In the genomic region with DNA sequence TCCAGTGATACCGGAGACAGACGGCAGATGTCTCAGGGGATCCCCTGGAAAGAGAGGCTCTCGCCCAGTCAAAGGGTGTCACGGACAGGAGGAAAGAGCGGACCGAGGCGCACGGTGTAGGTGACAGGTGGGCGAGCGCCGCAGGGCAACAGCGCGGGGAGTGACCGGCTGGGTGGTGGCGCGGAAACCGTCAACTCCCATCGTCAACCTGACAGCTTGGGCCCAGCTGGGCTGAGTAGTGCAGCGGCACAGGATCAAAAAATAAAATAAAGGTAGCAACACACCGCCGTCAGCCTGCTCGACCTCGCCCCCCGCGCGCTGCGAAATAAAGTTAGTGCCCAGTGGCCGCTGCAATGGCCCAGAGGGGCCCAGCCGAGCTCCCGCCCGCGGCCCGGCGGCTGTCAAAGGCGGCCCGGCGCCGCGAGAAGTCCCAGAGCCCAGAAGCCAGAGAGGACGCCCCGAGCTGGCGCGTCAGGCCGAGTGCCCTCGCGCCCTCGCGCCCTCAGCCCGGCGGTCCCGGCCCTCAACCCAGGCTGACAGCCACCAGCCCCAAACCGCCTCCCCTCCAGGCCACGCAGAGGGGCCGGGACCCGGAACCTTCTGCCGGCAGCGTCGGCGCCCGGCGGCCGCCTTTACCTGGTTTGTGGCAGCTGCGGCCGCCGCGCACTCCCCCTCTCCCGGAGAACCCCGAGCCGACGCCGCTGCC, we compare ENCODE assay signal across 1 cellular context.
TF ChIP-seq lines count a peak whose summit lies in the region.

Gene LYST, minus strand, starts transcription at position 700 of the 706 bp plus-strand sequence. CDS start 36,489 bp downstream, outside the sequence.

TF ChIP-seq in K562, 482 proteins besides CTCF, POLR2A, EP300 and RAD21 (continued from another document and continues in another):
- TF ChIP-seq, protein P1, sequence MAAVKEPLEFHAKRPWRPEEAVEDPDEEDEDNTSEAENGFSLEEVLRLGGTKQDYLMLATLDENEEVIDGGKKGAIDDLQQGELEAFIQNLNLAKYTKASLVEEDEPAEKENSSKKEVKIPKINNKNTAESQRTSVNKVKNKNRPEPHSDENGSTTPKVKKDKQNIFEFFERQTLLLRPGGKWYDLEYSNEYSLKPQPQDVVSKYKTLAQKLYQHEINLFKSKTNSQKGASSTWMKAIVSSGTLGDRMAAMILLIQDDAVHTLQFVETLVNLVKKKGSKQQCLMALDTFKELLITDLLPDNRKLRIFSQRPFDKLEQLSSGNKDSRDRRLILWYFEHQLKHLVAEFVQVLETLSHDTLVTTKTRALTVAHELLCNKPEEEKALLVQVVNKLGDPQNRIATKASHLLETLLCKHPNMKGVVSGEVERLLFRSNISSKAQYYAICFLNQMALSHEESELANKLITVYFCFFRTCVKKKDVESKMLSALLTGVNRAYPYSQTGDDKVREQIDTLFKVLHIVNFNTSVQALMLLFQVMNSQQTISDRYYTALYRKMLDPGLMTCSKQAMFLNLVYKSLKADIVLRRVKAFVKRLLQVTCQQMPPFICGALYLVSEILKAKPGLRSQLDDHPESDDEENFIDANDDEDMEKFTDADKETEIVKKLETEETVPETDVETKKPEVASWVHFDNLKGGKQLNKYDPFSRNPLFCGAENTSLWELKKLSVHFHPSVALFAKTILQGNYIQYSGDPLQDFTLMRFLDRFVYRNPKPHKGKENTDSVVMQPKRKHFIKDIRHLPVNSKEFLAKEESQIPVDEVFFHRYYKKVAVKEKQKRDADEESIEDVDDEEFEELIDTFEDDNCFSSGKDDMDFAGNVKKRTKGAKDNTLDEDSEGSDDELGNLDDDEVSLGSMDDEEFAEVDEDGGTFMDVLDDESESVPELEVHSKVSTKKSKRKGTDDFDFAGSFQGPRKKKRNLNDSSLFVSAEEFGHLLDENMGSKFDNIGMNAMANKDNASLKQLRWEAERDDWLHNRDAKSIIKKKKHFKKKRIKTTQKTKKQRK (IDR thresholded peaks at IDR 0.05; ENCODE audit: borderline replicate concordance, low read depth, low read length), result no peak
- TF ChIP-seq STAT5B (CRISPR knock-in tag; IDR thresholded peaks at IDR 0.05), result no peak
- TF ChIP-seq, protein P2, sequence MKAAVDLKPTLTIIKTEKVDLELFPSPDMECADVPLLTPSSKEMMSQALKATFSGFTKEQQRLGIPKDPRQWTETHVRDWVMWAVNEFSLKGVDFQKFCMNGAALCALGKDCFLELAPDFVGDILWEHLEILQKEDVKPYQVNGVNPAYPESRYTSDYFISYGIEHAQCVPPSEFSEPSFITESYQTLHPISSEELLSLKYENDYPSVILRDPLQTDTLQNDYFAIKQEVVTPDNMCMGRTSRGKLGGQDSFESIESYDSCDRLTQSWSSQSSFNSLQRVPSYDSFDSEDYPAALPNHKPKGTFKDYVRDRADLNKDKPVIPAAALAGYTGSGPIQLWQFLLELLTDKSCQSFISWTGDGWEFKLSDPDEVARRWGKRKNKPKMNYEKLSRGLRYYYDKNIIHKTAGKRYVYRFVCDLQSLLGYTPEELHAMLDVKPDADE (conservative IDR thresholded peaks at IDR 0.05; ENCODE audit: control insufficient read depth, low read depth, low read length), result no peak; the same call in 1 of the 2 replicates
- TF ChIP-seq, protein P3, sequence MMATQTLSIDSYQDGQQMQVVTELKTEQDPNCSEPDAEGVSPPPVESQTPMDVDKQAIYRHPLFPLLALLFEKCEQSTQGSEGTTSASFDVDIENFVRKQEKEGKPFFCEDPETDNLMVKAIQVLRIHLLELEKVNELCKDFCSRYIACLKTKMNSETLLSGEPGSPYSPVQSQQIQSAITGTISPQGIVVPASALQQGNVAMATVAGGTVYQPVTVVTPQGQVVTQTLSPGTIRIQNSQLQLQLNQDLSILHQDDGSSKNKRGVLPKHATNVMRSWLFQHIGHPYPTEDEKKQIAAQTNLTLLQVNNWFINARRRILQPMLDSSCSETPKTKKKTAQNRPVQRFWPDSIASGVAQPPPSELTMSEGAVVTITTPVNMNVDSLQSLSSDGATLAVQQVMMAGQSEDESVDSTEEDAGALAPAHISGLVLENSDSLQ (IDR thresholded peaks at IDR 0.05), result peak; percentile 63
- TF ChIP-seq SOX6 (IDR thresholded peaks at IDR 0.05), result no peak
- no peak for TF ChIP-seq RBM39 (optimal IDR thresholded peaks at IDR 0.05; ENCODE audit: low read depth, low read length)
- TF ChIP-seq ZFP30 (CRISPR knock-in tag; IDR thresholded peaks at IDR 0.05; ENCODE audit: borderline replicate concordance), result no peak
- TF ChIP-seq, protein P4, sequence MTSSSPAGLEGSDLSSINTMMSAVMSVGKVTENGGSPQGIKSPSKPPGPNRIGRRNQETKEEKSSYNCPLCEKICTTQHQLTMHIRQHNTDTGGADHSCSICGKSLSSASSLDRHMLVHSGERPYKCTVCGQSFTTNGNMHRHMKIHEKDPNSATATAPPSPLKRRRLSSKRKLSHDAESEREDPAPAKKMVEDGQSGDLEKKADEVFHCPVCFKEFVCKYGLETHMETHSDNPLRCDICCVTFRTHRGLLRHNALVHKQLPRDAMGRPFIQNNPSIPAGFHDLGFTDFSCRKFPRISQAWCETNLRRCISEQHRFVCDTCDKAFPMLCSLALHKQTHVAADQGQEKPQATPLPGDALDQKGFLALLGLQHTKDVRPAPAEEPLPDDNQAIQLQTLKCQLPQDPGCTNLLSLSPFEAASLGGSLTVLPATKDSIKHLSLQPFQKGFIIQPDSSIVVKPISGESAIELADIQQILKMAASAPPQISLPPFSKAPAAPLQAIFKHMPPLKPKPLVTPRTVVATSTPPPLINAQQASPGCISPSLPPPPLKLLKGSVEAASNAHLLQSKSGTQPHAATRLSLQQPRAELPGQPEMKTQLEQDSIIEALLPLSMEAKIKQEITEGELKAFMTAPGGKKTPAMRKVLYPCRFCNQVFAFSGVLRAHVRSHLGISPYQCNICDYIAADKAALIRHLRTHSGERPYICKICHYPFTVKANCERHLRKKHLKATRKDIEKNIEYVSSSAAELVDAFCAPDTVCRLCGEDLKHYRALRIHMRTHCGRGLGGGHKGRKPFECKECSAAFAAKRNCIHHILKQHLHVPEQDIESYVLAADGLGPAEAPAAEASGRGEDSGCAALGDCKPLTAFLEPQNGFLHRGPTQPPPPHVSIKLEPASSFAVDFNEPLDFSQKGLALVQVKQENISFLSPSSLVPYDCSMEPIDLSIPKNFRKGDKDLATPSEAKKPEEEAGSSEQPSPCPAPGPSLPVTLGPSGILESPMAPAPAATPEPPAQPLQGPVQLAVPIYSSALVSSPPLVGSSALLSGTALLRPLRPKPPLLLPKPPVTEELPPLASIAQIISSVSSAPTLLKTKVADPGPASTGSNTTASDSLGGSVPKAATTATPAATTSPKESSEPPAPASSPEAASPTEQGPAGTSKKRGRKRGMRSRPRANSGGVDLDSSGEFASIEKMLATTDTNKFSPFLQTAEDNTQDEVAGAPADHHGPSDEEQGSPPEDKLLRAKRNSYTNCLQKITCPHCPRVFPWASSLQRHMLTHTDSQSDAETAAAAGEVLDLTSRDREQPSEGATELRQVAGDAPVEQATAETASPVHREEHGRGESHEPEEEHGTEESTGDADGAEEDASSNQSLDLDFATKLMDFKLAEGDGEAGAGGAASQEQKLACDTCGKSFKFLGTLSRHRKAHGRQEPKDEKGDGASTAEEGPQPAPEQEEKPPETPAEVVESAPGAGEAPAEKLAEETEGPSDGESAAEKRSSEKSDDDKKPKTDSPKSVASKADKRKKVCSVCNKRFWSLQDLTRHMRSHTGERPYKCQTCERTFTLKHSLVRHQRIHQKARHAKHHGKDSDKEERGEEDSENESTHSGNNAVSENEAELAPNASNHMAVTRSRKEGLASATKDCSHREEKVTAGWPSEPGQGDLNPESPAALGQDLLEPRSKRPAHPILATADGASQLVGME (CRISPR knock-in tag; IDR thresholded peaks at IDR 0.05), result 0 out of 2 replicates have a peak, but pooled peaks have one; percentile 40
- no peak for TF ChIP-seq HDGF (IDR thresholded peaks at IDR 0.05)
- TF ChIP-seq, protein P5, sequence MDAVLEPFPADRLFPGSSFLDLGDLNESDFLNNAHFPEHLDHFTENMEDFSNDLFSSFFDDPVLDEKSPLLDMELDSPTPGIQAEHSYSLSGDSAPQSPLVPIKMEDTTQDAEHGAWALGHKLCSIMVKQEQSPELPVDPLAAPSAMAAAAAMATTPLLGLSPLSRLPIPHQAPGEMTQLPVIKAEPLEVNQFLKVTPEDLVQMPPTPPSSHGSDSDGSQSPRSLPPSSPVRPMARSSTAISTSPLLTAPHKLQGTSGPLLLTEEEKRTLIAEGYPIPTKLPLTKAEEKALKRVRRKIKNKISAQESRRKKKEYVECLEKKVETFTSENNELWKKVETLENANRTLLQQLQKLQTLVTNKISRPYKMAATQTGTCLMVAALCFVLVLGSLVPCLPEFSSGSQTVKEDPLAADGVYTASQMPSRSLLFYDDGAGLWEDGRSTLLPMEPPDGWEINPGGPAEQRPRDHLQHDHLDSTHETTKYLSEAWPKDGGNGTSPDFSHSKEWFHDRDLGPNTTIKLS (IDR thresholded peaks at IDR 0.05; ENCODE audit: borderline replicate concordance, low read depth), result no peak
- no peak for TF ChIP-seq CCAR2 (IDR thresholded peaks at IDR 0.05; ENCODE audit: low read depth, low read length)
- TF ChIP-seq SAP30 (IDR thresholded peaks at IDR 0.05; ENCODE audit: borderline replicate concordance, insufficient read depth, low read depth, low read length, poor library complexity, severe bottlenecking), result peak; percentile 79
- TF ChIP-seq MBD2 (IDR thresholded peaks at IDR 0.05; ENCODE audit: borderline replicate concordance, low read depth), result no peak
- TF ChIP-seq NCOA6 (IDR thresholded peaks at IDR 0.05), result no peak
- no peak for TF ChIP-seq DNMT1 (IDR thresholded peaks at IDR 0.05)
- TF ChIP-seq HMGN3 (IDR thresholded peaks at IDR 0.05; ENCODE audit: borderline replicate concordance, extremely low read depth, insufficient read length, low read depth, low read length), result peak; percentile 7
- 0 out of 2 replicates have a peak, but pooled peaks have one; percentile 19 for TF ChIP-seq RBM34 (IDR thresholded peaks at IDR 0.05; ENCODE audit: borderline replicate concordance, insufficient read depth, low read length)
- TF ChIP-seq RBM17 (IDR thresholded peaks at IDR 0.05; ENCODE audit: borderline replicate concordance, low read depth, low read length), result no peak
- no peak for TF ChIP-seq ATF4 (CRISPR knock-in tag; IDR thresholded peaks at IDR 0.05)
- TF ChIP-seq CCNT2 (IDR thresholded peaks at IDR 0.05; ENCODE audit: borderline replicate concordance, extremely low read depth, insufficient read length, low read depth, low read length), result peak; percentile 48
- TF ChIP-seq, protein P6, sequence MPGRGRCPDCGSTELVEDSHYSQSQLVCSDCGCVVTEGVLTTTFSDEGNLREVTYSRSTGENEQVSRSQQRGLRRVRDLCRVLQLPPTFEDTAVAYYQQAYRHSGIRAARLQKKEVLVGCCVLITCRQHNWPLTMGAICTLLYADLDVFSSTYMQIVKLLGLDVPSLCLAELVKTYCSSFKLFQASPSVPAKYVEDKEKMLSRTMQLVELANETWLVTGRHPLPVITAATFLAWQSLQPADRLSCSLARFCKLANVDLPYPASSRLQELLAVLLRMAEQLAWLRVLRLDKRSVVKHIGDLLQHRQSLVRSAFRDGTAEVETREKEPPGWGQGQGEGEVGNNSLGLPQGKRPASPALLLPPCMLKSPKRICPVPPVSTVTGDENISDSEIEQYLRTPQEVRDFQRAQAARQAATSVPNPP (IDR thresholded peaks at IDR 0.05; ENCODE audit: borderline replicate concordance, insufficient read depth, insufficient read length), result no peak
- no peak for TF ChIP-seq SPI1 (IDR thresholded peaks at IDR 0.05; ENCODE audit: borderline replicate concordance, low read depth, low read length)
- TF ChIP-seq KLF1 (tag; IDR thresholded peaks at IDR 0.05), result 0 out of 2 replicates have a peak, but pooled peaks have one; percentile 47
- TF ChIP-seq, protein P7, sequence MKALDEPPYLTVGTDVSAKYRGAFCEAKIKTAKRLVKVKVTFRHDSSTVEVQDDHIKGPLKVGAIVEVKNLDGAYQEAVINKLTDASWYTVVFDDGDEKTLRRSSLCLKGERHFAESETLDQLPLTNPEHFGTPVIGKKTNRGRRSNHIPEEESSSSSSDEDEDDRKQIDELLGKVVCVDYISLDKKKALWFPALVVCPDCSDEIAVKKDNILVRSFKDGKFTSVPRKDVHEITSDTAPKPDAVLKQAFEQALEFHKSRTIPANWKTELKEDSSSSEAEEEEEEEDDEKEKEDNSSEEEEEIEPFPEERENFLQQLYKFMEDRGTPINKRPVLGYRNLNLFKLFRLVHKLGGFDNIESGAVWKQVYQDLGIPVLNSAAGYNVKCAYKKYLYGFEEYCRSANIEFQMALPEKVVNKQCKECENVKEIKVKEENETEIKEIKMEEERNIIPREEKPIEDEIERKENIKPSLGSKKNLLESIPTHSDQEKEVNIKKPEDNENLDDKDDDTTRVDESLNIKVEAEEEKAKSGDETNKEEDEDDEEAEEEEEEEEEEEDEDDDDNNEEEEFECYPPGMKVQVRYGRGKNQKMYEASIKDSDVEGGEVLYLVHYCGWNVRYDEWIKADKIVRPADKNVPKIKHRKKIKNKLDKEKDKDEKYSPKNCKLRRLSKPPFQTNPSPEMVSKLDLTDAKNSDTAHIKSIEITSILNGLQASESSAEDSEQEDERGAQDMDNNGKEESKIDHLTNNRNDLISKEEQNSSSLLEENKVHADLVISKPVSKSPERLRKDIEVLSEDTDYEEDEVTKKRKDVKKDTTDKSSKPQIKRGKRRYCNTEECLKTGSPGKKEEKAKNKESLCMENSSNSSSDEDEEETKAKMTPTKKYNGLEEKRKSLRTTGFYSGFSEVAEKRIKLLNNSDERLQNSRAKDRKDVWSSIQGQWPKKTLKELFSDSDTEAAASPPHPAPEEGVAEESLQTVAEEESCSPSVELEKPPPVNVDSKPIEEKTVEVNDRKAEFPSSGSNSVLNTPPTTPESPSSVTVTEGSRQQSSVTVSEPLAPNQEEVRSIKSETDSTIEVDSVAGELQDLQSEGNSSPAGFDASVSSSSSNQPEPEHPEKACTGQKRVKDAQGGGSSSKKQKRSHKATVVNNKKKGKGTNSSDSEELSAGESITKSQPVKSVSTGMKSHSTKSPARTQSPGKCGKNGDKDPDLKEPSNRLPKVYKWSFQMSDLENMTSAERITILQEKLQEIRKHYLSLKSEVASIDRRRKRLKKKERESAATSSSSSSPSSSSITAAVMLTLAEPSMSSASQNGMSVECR (CRISPR knock-in tag; IDR thresholded peaks at IDR 0.05), result peak; percentile 78
- no peak for TF ChIP-seq ARID3B (CRISPR knock-in tag; IDR thresholded peaks at IDR 0.05; ENCODE audit: borderline replicate concordance)
- no peak for TF ChIP-seq CREBBP (IDR thresholded peaks at IDR 0.05; ENCODE audit: low read depth, low read length)
- TF ChIP-seq ZFPM2 (CRISPR knock-in tag; IDR thresholded peaks at IDR 0.05), result 0 out of 2 replicates have a peak, but pooled peaks have one; percentile 43
- no peak for TF ChIP-seq ZEB2 (IDR thresholded peaks at IDR 0.05)
